Comparison of ENCODE assay signal across 8 cellular contexts in the genomic region with DNA sequence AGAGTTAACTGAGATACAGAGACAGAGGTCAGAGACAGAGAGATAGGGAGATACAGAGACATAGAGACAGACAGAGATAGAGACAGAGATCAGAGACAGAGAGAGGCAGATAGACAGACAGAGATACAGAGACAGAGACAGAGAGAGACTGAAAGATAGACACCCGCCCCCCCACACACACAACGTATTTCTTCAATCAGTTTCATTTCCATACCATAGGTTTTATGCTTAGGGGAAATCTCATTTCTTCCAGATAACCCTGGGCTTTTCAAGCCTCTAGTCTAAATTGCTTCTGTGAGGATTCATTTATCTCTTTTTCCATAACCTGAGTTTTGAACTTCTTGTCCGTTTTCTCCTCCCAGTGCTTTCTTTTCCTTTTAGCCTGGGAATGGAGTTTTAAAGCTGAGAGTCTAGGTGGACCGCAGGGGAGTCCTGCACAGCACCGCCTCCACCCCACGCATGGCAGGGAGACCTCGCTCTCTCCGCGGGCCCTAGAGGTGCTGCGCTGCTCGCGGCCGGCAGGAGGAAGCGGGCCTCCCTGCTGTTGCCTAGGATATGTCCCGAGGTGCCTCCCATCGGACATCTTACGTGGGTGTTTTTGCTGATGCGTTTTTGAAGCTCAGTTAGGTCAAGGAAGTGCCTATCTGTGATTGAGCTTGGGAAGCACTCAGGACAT.
DNase-seq lines count a peak whose midpoint lies in the region; ATAC-seq and TF ChIP-seq lines count a peak whose summit lies in the region.

No MANE protein-coding gene starts in this region.

- in situ Hi-C loops in KBM-7 (cut with MboI; ENCODE audit: low pct_unique_long_range_greater_than_20kb, low sequenced_read_pairs) = loop anchor here (25.0 kb wide), 1 partner anchor 1220 kb away; no protein-coding TSS in a partner anchor

- peak; percentile 41 for TF ChIP-seq CTCF in cardiac fibroblast (IDR thresholded peaks at IDR 0.05; ENCODE audit: low read depth, low read length)

- H3K4me3 Mint-ChIP-seq in T-helper 1 cell treated with Interleukin-12 subunit alpha and Interleukin-12 subunit beta and Interleukin-4 antibody, amounts not matched to agents 30 μg/mL and 1 μg/mL, for 36 hours = peak overlapping the region; percentile 83

- no peaks in the 10 kb centered on the region for H3K36me3 Mint-ChIP-seq in T-helper 1 cell treated with Interleukin-12 subunit alpha and Interleukin-12 subunit beta and Interleukin-4 antibody, amounts not matched to agents 30 μg/mL and 1 μg/mL, for 36 hours (ENCODE audit: low read depth)

- H3K27me3 Mint-ChIP-seq in T-helper 1 cell treated with Interleukin-12 subunit alpha and Interleukin-12 subunit beta and Interleukin-4 antibody, amounts not matched to agents 30 μg/mL and 1 μg/mL, for 36 hours (ENCODE audit: low read depth) = peaks cover 48% of the 10 kb centered on the region

- H3K4me1 Mint-ChIP-seq in T-helper 1 cell treated with Interleukin-12 subunit alpha and Interleukin-12 subunit beta and Interleukin-4 antibody, amounts not matched to agents 30 μg/mL and 1 μg/mL, for 36 hours (ENCODE audit: low read depth) = peaks cover 11% of the 10 kb centered on the region

- H3K4me3 ChIP-seq in cardiac fibroblast (replicated peaks in 1 of 2; ENCODE audit: low read depth in 2 of 2, low read length in 2 of 2) = peak overlapping the region; percentile 4 to 33

- no peak overlapping the region for H3K27ac Mint-ChIP-seq in T-helper 1 cell treated with Interleukin-12 subunit alpha and Interleukin-12 subunit beta and Interleukin-4 antibody, amounts not matched to agents 30 μg/mL and 1 μg/mL, for 36 hours

- ATAC-seq in GM21367 (IDR thresholded peaks at IDR 0.05; ENCODE audit: unreplicated experiment) (peak; percentile 88), left lobe of liver (peak; percentile 72)

- DNase-seq in DMS79 treated with DMSO at 0.1 percent for 48 hours (lab: John Stamatoyannopoulos, UW) = peak; percentile 44
- DNase-seq in HT-29 (ENCODE audit: low spot score) = peak; percentile 20
- DNase-seq in cardiac fibroblast (ENCODE audit: low read depth in 2 of 2) = peak; percentile 65 to 76
- DNase-seq in left lobe of liver (ENCODE audit: low spot score) = no peak
- peak; percentile 9 for DNase-seq in stimulated activated CD8-positive, alpha-beta memory T cell treated with anti-CD3 and anti-CD28 coated beads, Interleukin-12 subunit alpha, Interleukin-12 subunit beta, amount 100 ng/mL, for 1 hour (ENCODE audit: low read depth)
- no peak for DNase-seq in KBM-7

- H3K9me3 Mint-ChIP-seq in T-helper 1 cell treated with Interleukin-12 subunit alpha and Interleukin-12 subunit beta and Interleukin-4 antibody, amounts not matched to agents 30 μg/mL and 1 μg/mL, for 36 hours = no peaks in the 10 kb centered on the region

Comparison
In these comparisons a context has a peak if more than half of its experiments do, and no peak if none do; other contexts are left out.
1. DNase-seq: peak in DMS79 treated with DMSO at 0.1 percent for 48 hours (single experiment), HT-29 (single experiment), cardiac fibroblast (2 of 2) and stimulated activated CD8-positive, alpha-beta memory T cell treated with anti-CD3 and anti-CD28 coated beads, Interleukin-12 subunit alpha, Interleukin-12 subunit beta, amount 100 ng/mL, for 1 hour (single experiment); none in left lobe of liver (single experiment) and KBM-7 (single experiment).